Comparison of ENCODE assay signal across 13 cellular contexts in the genomic region with DNA sequence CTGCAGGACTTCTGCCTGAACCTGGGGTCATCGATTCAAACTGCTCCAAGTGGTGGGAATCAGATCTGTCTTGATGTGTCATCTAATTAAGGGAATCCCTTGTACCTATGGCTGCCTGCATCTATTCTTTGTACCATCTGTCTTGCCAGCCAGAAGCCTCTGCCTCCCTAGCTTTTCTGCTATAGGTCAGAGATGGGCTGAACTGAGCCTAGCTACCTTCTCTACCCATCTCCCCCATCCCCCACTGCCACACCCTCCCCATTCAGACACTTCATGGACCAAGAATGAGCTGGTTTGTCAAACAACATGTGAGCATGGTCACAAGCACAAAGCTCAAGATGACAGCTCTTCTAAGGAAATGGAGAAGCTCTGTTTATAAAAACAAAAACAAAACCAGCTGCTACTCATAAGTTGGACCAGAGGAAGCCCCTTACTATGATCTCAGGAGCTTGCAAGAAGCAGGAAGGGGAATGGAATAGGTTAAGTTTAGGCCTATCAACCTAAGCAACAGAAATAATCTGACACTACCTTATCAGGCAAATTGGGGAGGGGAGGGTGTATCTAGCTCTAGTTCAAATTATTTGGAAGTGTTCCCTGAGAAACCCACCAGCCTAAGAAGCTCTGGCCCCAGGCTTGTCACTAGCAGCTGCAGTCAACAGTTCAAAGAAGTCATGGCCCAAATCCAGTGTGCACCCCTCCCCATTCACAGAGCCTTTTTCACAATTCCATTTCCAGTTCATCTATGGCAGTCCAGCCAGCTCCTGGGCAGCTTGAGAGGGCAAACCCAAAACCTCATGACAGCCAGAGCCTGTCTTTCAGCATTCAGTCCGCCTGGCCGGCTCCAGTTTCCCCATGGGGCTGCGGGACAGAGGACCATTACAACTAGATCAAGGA. TPM values are rescaled to one million over a fixed set of nuclear protein-coding genes. Genes with fewer than 3 reads are reported as not detected.
DNase-seq lines count a peak whose midpoint lies in the region; ATAC-seq and TF ChIP-seq lines count a peak whose summit lies in the region.
"Had no signal": no experiment of that assay in that cellular context is flagged by ENCODE, and none has a peak within 500 bp of the region (broad histone marks: within the 10 kb centered on the region; RNA-seq: fewer than 3 reads in every experiment).

No MANE protein-coding gene starts in this region.

- H3K36me3 ChIP-seq in CD8-positive, alpha-beta T cell (ENCODE audit: insufficient read depth, low read length) = peaks cover 64% of the 10 kb centered on the region

- no peaks in the 10 kb centered on the region for H3K27me3 ChIP-seq in AG04450 (ENCODE audit: control insufficient read depth, insufficient read depth, low read length)
- no peaks in the 10 kb centered on the region for H3K27me3 ChIP-seq in CD8-positive, alpha-beta T cell (ENCODE audit: insufficient read depth, low read length)
- H3K27me3 ChIP-seq: BLaER1 treated with 17β-estradiol and CSF1 and Interleukin-3, amounts not matched to agents 10 nM and 100 nM; heart left ventricle had no signal

- no peak for DNase-seq in AG04450 (ENCODE audit: low read depth, low spot score)
- DNase-seq in CD8-positive, alpha-beta T cell = peak in 1 of 7 experiments; percentile 55
- no peak for DNase-seq in activated naive CD8-positive, alpha-beta T cell treated with anti-CD3 and anti-CD28 coated beads for 36 hours
- no peak for DNase-seq in glutamatergic neuron
- no peak for DNase-seq in putamen (ENCODE audit: low spot score)
- DNase-seq in stimulated activated CD4-positive, alpha-beta T cell treated with anti-CD3 and anti-CD28 coated beads, Interleukin-1b, Interleukin-23, amount 100 ng/mL, for 48 hours = no peak
- DNase-seq: heart left ventricle, left colon, NCI-H1048 had no signal

- no peak for ATAC-seq in CD8-positive, alpha-beta T cell
- ATAC-seq in HG03135 (IDR thresholded peaks at IDR 0.05; ENCODE audit: unreplicated experiment) (no peak), HG03342 (IDR thresholded peaks at IDR 0.05; ENCODE audit: unreplicated experiment) (no peak)

- no peaks in the 10 kb centered on the region for H3K9me3 ChIP-seq in AG04450 (ENCODE audit: control insufficient read depth, insufficient read depth, low read length)
- no peaks in the 10 kb centered on the region for H3K9me3 ChIP-seq in CD8-positive, alpha-beta T cell (ENCODE audit: low read length)
- H3K9me3 ChIP-seq: BLaER1 treated with 17β-estradiol and CSF1 and Interleukin-3, amounts not matched to agents 10 nM and 100 nM; heart left ventricle had no signal

- H3K27ac ChIP-seq in AG04450 (ENCODE audit: low read depth, low read length) = peak overlapping the region; percentile 21
- no peak overlapping the region for H3K27ac ChIP-seq in CD8-positive, alpha-beta T cell (ENCODE audit: low read depth, low read length)
- H3K27ac ChIP-seq: BLaER1 treated with 17β-estradiol and CSF1 and Interleukin-3, amounts not matched to agents 10 nM and 100 nM; heart left ventricle had no signal

- H3K27ac Mint-ChIP-seq in CD8-positive, alpha-beta T cell = peak overlapping the region; percentile 77
- H3K27ac Mint-ChIP-seq in activated naive CD8-positive, alpha-beta T cell treated with anti-CD3 and anti-CD28 coated beads for 36 hours = peak overlapping the region; percentile 76
- no peak overlapping the region for H3K27ac Mint-ChIP-seq in glutamatergic neuron (ENCODE audit: unreplicated experiment)

- no peaks in the 10 kb centered on the region for H3K27me3 Mint-ChIP-seq in CD8-positive, alpha-beta T cell (ENCODE audit: low read depth)
- no peaks in the 10 kb centered on the region for H3K27me3 Mint-ChIP-seq in activated naive CD8-positive, alpha-beta T cell treated with anti-CD3 and anti-CD28 coated beads for 36 hours
- peaks cover 8% of the 10 kb centered on the region for H3K27me3 Mint-ChIP-seq in glutamatergic neuron (ENCODE audit: unreplicated experiment)

- POLR2A ChIA-PET in AG04450 (lab: Yijun Ruan, JAX) = interaction anchor here (0.6 to 2.3 kb wide), 4 partner anchors 12 to 1500 kb away, joined by 3 to 17 read pairs (median 3); partner anchors contain the start of gene SKP1
- POLR2A ChIA-PET in CD8-positive, alpha-beta T cell (lab: Charles Lee) = interaction anchor here (0.8 to 16.0 kb wide), 9 partner anchors 10 to 142 kb away, joined by 3 to 185 read pairs (median 6); partner anchors contain the start of genes PPP2CA and VDAC1

- intact Hi-C loops in CD8-positive, alpha-beta T cell (cut with DNase I, micrococcal nuclease) = no loop called here

- CTCF ChIA-PET in AG04450 (lab: Charles Lee) = interaction anchor here (0.5 to 20.0 kb wide), 6 partner anchors 8 to 107 kb away, joined by 3 to 458 read pairs (median 4); no protein-coding TSS in a partner anchor
- CTCF ChIA-PET in CD8-positive, alpha-beta T cell (lab: Charles Lee) = interaction anchor here (1.1 to 29.2 kb wide), 8 partner anchors 17 to 143 kb away, joined by 3 to 773 read pairs (median 4); no protein-coding TSS in a partner anchor

- peaks cover 68% of the 10 kb centered on the region for H3K4me1 Mint-ChIP-seq in CD8-positive, alpha-beta T cell (ENCODE audit: low read depth)
- H3K4me1 Mint-ChIP-seq in activated naive CD8-positive, alpha-beta T cell treated with anti-CD3 and anti-CD28 coated beads for 36 hours = peaks cover 45% of the 10 kb centered on the region
- peaks cover 17% of the 10 kb centered on the region for H3K4me1 Mint-ChIP-seq in glutamatergic neuron (ENCODE audit: low read depth, unreplicated experiment)

- H3K4me1 ChIP-seq in CD8-positive, alpha-beta T cell (ENCODE audit: insufficient read depth, low read length) = peaks cover 25% of the 10 kb centered on the region

- no peak overlapping the region for H3K4me3 ChIP-seq in AG04450 (ENCODE audit: low read depth, low read length)
- H3K4me3 ChIP-seq in CD8-positive, alpha-beta T cell (ENCODE audit: low read depth, low read length) = no peak overlapping the region
- H3K4me3 ChIP-seq: BLaER1 treated with 17β-estradiol and CSF1 and Interleukin-3, amounts not matched to agents 10 nM and 100 nM; heart left ventricle had no signal

- H3K4me3 Mint-ChIP-seq in CD8-positive, alpha-beta T cell = no peak overlapping the region
- H3K4me3 Mint-ChIP-seq in activated naive CD8-positive, alpha-beta T cell treated with anti-CD3 and anti-CD28 coated beads for 36 hours = no peak overlapping the region
- peak overlapping the region; percentile 46 for H3K4me3 Mint-ChIP-seq in glutamatergic neuron (ENCODE audit: unreplicated experiment)
- H3K4me3 Mint-ChIP-seq: T-helper 1 cell treated with Interleukin-12 subunit alpha and Interleukin-12 subunit beta and Interleukin-4 antibody, amounts not matched to agents 30 μg/mL and 1 μg/mL, for 36 hours had no signal

- no peaks in the 10 kb centered on the region for H3K9me3 Mint-ChIP-seq in CD8-positive, alpha-beta T cell
- H3K9me3 Mint-ChIP-seq in activated naive CD8-positive, alpha-beta T cell treated with anti-CD3 and anti-CD28 coated beads for 36 hours = no peaks in the 10 kb centered on the region
- H3K9me3 Mint-ChIP-seq in glutamatergic neuron (ENCODE audit: unreplicated experiment) = peaks cover 4% of the 10 kb centered on the region
- H3K9me3 Mint-ChIP-seq: T-helper 1 cell treated with Interleukin-12 subunit alpha and Interleukin-12 subunit beta and Interleukin-4 antibody, amounts not matched to agents 30 μg/mL and 1 μg/mL, for 36 hours had no signal

- TF ChIP-seq CTCF in AG04450 (IDR thresholded peaks at IDR 0.05; ENCODE audit: low read depth, low read length) (no peak), glutamatergic neuron (IDR thresholded peaks at IDR 0.05; ENCODE audit: partially characterized antibody, unreplicated experiment) (no peak)
- TF ChIP-seq CTCF in CD8-positive, alpha-beta T cell (IDR thresholded peaks at IDR 0.05) = no peak

- H3K36me3 Mint-ChIP-seq in CD8-positive, alpha-beta T cell = peaks cover 82% of the 10 kb centered on the region
- H3K36me3 Mint-ChIP-seq in activated naive CD8-positive, alpha-beta T cell treated with anti-CD3 and anti-CD28 coated beads for 36 hours = peaks cover 21% of the 10 kb centered on the region
- H3K36me3 Mint-ChIP-seq in glutamatergic neuron (ENCODE audit: unreplicated experiment) = no peaks in the 10 kb centered on the region

RNA-seq across cellular contexts. Expression of gene SKP1, which starts 29.9 kb away (rescaled TPM):
- polyA plus RNA-seq in AG04450 (2011; rRNA removed) = 725 and 1,036 TPM in 2 replicates
- 151 and 283 TPM in 2 replicates for polyA minus RNA-seq in AG04450 (2011; rRNA and poly(A)+ RNA removed)
- 100 to 1,000 TPM; 290 to 301 TPM for total RNA-seq in CD8-positive, alpha-beta T cell
- 100 to 1,000 TPM; 253 to 260 TPM for total RNA-seq in activated naive CD8-positive, alpha-beta T cell treated with anti-CD3 and anti-CD28 coated beads for 36 hours
- 345 TPM for total RNA-seq in glutamatergic neuron (ENCODE audit: unreplicated experiment)

RNA-seq across cellular contexts. Expression of gene TCF7, which starts 32.4 kb away (rescaled TPM):
- polyA plus RNA-seq in AG04450 (2011; rRNA removed) = 2.1 and 2.7 TPM in 2 replicates
- 3.6 and 6.2 TPM in 2 replicates for polyA minus RNA-seq in AG04450 (2011; rRNA and poly(A)+ RNA removed)
- 100 to 1,000 TPM; 517 to 538 TPM for total RNA-seq in CD8-positive, alpha-beta T cell
- 10 to 100 TPM; 66.4 to 68.7 TPM for total RNA-seq in activated naive CD8-positive, alpha-beta T cell treated with anti-CD3 and anti-CD28 coated beads for 36 hours
- total RNA-seq in glutamatergic neuron (ENCODE audit: unreplicated experiment) = 5.8 TPM
